In the genomic region with DNA sequence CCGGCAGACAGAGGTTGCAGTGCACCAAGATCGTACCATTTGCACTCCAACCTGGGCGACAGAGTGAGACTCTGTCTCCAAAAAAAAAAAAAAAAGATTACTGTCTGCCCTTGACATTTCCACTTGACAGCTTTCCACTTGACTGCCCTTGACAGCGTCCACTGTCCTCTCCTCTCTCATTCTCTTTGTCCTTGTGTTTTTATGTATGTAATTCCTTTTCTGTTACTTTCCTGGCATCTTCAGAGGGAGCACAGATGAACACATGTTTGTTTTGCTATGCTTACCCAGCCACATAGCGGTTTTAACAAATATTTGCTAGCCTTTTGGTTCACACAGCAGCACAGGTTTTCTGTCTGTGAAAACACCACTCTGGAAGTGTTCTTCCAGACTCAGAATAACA, we compare ENCODE assay signal across 22 cellular contexts.
"Had no signal": no experiment of that assay in that cellular context is flagged by ENCODE, and none has a peak within 500 bp of the region (broad histone marks: within the 10 kb centered on the region; RNA-seq: fewer than 3 reads in every experiment).

No MANE protein-coding gene starts in this region.

- H3K36me3 ChIP-seq: prostate gland, uterus had no signal

- H3K9me3 ChIP-seq: mucosa of descending colon, prostate gland, tibial artery, uterus had no signal

- H3K27me3 Mint-ChIP-seq: activated CD4-positive, alpha-beta memory T cell treated with anti-CD3 and anti-CD28 coated beads, Interleukin-2, amount 10 ng/mL, durations not matched to agents 7 days and 5 days; activated CD8-positive, alpha-beta memory T cell treated with anti-CD3 and anti-CD28 coated beads, Interleukin-2, amount 10 ng/mL, durations not matched to agents 7 days and 5 days; naive B cell had no signal

- H3K4me3 Mint-ChIP-seq: activated CD4-positive, alpha-beta memory T cell treated with anti-CD3 and anti-CD28 coated beads, Interleukin-2, amount 10 ng/mL, durations not matched to agents 7 days and 5 days; activated CD8-positive, alpha-beta memory T cell treated with anti-CD3 and anti-CD28 coated beads, Interleukin-2, amount 10 ng/mL, durations not matched to agents 7 days and 5 days; naive B cell had no signal

- H3K27me3 ChIP-seq: foreskin keratinocyte, hepatocyte, tibial artery, uterus had no signal

- H3K9me3 Mint-ChIP-seq: activated CD4-positive, alpha-beta memory T cell treated with anti-CD3 and anti-CD28 coated beads, Interleukin-2, amount 10 ng/mL, durations not matched to agents 7 days and 5 days; activated T-helper 2 cell treated with anti-CD3 and anti-CD28 coated beads, Interferon-gamma antibody, Interleukin-2, Interleukin-4, amounts not matched to agents 10 μg/mL and 5 μg/mL and 100 μg/mL, durations not matched to agents 14 hours and 24 hours and 36 hours; naive B cell had no signal

- H3K4me1 Mint-ChIP-seq: activated CD4-positive, alpha-beta memory T cell treated with anti-CD3 and anti-CD28 coated beads, Interleukin-2, amount 10 ng/mL, durations not matched to agents 7 days and 5 days; activated CD8-positive, alpha-beta memory T cell treated with anti-CD3 and anti-CD28 coated beads, Interleukin-2, amount 10 ng/mL, durations not matched to agents 7 days and 5 days; naive B cell had no signal

- H3K27ac Mint-ChIP-seq: activated CD4-positive, alpha-beta memory T cell treated with anti-CD3 and anti-CD28 coated beads, Interleukin-2, amount 10 ng/mL, durations not matched to agents 7 days and 5 days; activated CD8-positive, alpha-beta memory T cell treated with anti-CD3 and anti-CD28 coated beads, Interleukin-2, amount 10 ng/mL, durations not matched to agents 7 days and 5 days; activated T-helper 2 cell treated with anti-CD3 and anti-CD28 coated beads, Interferon-gamma antibody, Interleukin-2, Interleukin-4, amounts not matched to agents 10 μg/mL and 5 μg/mL and 100 μg/mL, durations not matched to agents 14 hours and 24 hours and 36 hours; naive B cell had no signal

- DNase-seq: activated CD4-positive, alpha-beta memory T cell treated with anti-CD3 and anti-CD28 coated beads, Interleukin-2, amount 10 ng/mL, durations not matched to agents 7 days and 5 days; activated CD4-positive, alpha-beta T cell treated with anti-CD3 and anti-CD28 coated beads for 48 hours; activated CD4-positive, CD25-positive, alpha-beta regulatory T cell; activated CD8-positive, alpha-beta memory T cell treated with anti-CD3 and anti-CD28 coated beads, Interleukin-2, amount 10 ng/mL, durations not matched to agents 7 days and 5 days; activated naive CD4-positive, alpha-beta T cell treated with Interleukin-2 at 50 U/mL for 16 hours; activated T-cell treated with anti-CD3 and anti-CD28 coated beads, Interleukin-2, amount 50 U/mL, for 1 hour; aorta; foreskin keratinocyte; mesenchymal stem cell; mucosa of descending colon; naive B cell; stimulated activated naive CD8-positive, alpha-beta T cell treated with anti-CD3 and anti-CD28 coated beads, Interleukin-15, Interleukin-2, amounts not matched to agents 100 U/mL and 50 U/mL, for 24 hours; substantia nigra; T-helper 1 cell; T-helper 9 cell; tibial artery; uterus had no signal

- H3K27ac ChIP-seq: coronary artery, foreskin keratinocyte, hepatocyte, prostate gland, tibial artery, uterus had no signal

- H3K4me3 ChIP-seq: coronary artery, hepatocyte, mucosa of descending colon, prostate gland, tibial artery, uterus had no signal

- H3K4me1 ChIP-seq: prostate gland, tibial artery, uterus had no signal

- ATAC-seq: activated CD8-positive, alpha-beta memory T cell treated with anti-CD3 and anti-CD28 coated beads, Interleukin-2, amount 10 ng/mL, durations not matched to agents 7 days and 5 days; foreskin keratinocyte; mucosa of descending colon; sciatic nerve; stimulated activated naive CD8-positive, alpha-beta T cell treated with anti-CD3 and anti-CD28 coated beads, Interleukin-15, Interleukin-2, amounts not matched to agents 100 U/mL and 50 U/mL, for 24 hours had no signal
